Comparison of ENCODE assay signal across 14 cellular contexts in the genomic region with DNA sequence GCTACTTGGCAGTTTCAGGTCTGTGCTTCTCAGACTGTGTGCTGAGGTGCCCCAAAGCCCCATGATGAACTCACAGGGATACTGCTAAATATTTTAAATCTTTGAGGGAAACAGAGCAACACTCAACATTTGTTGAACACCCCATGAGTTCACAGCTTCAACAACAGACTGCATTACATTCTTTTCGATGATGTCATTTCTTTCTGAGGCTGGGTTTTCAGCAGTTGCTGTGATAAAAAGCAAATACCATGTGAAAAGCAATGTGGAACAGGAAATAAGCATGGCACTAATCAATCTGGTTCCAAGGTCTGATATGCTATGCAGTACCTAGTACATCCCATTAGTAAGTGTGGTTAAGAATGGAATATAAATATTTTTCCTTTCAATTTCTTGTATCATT.
DNase-seq lines count a peak whose midpoint lies in the region; ATAC-seq and TF ChIP-seq lines count a peak whose summit lies in the region.
"Had no signal": no experiment of that assay in that cellular context is flagged by ENCODE, and none has a peak within 500 bp of the region (broad histone marks: within the 10 kb centered on the region; RNA-seq: fewer than 3 reads in every experiment).

No MANE protein-coding gene starts in this region.

- peak; percentile 71 for DNase-seq in M059J (ENCODE audit: low read depth)
- no peak for DNase-seq in epithelial cell of prostate (ENCODE audit: low read depth, low spot score)
- peak; percentile 58 for DNase-seq in myocyte (ENCODE audit: low read depth)
- DNase-seq in CD4-positive, alpha-beta T cell = no peak
- DNase-seq in superior temporal gyrus (ENCODE audit: extremely low spot score) = no peak
- no peak for DNase-seq in stimulated activated naive CD8-positive, alpha-beta T cell treated with anti-CD3 and anti-CD28 coated beads, Interleukin-15, Interleukin-2, amounts not matched to agents 100 U/mL and 50 U/mL, for 24 hours
- DNase-seq: activated T-cell treated with anti-CD3 and anti-CD28 coated beads, Interleukin-2, amount 50 U/mL, for 72 hours; stimulated activated CD4-positive, alpha-beta T cell treated with anti-CD3 and anti-CD28 coated beads, Interleukin-4, amount 100 ng/mL, for 24 hours; substantia nigra had no signal

- CTCF ChIA-PET in CD4-positive, alpha-beta T cell (lab: Charles Lee) = no interaction called here

- no peaks in the 10 kb centered on the region for H3K4me1 Mint-ChIP-seq in CD4-positive, alpha-beta T cell (ENCODE audit: low read depth)
- H3K4me1 Mint-ChIP-seq: B cell had no signal

- no peaks in the 10 kb centered on the region for H3K36me3 ChIP-seq in ACC112 (ENCODE audit: insufficient read depth, low read length)

- H3K36me3 Mint-ChIP-seq in CD4-positive, alpha-beta T cell (ENCODE audit: low read depth) = no peaks in the 10 kb centered on the region

- peak overlapping the region; percentile 15; the same call in 1 of the 2 replicates for H3K27ac ChIP-seq in ACC112 (ENCODE audit: low read depth, low read length)
- peak overlapping the region; percentile 27 for H3K27ac ChIP-seq in epithelial cell of prostate
- H3K27ac ChIP-seq in CD4-positive, alpha-beta T cell (ENCODE audit: low read depth, low read length) = no peak overlapping the region
- H3K27ac ChIP-seq: HL-60 had no signal

- H3K9me3 ChIP-seq in CD4-positive, alpha-beta T cell (ENCODE audit: control insufficient read depth, low read length) = no peaks in the 10 kb centered on the region

- H3K4me3 Mint-ChIP-seq in CD4-positive, alpha-beta T cell = no peak overlapping the region
- H3K4me3 Mint-ChIP-seq: activated T-cell treated with anti-CD3 and anti-CD28 coated beads, Interleukin-2, amount 50 U/mL, for 72 hours; B cell; nephron had no signal

- peaks cover 51% of the 10 kb centered on the region for H3K4me1 ChIP-seq in ACC112 (ENCODE audit: control insufficient read depth, insufficient read depth, low read length, unreplicated experiment)

- peaks cover 6% of the 10 kb centered on the region for H3K27me3 Mint-ChIP-seq in CD4-positive, alpha-beta T cell

- H3K4me3 ChIP-seq in ACC112 (ENCODE audit: low read depth, low read length) = no peak overlapping the region

- H3K79me2 ChIP-seq in ACC112 (ENCODE audit: control insufficient read depth, insufficient read depth, low read length, unreplicated experiment) = peaks cover 13% of the 10 kb centered on the region

- H3K27ac Mint-ChIP-seq in CD4-positive, alpha-beta T cell = no peak overlapping the region
- H3K27ac Mint-ChIP-seq: activated T-cell treated with anti-CD3 and anti-CD28 coated beads, Interleukin-2, amount 50 U/mL, for 72 hours; B cell had no signal

- H3K9me3 Mint-ChIP-seq in CD4-positive, alpha-beta T cell = no peaks in the 10 kb centered on the region
- H3K9me3 Mint-ChIP-seq: activated T-cell treated with anti-CD3 and anti-CD28 coated beads, Interleukin-2, amount 50 U/mL, for 72 hours; nephron had no signal

- H3K27me3 ChIP-seq in ACC112 (ENCODE audit: insufficient read depth, low read length) = no peaks in the 10 kb centered on the region
- peaks cover 18% of the 10 kb centered on the region for H3K27me3 ChIP-seq in CD4-positive, alpha-beta T cell (ENCODE audit: control insufficient read depth, insufficient read depth, low read length)

- no peak overlapping the region for H2AFZ ChIP-seq in ACC112 (ENCODE audit: low read length, unreplicated experiment)

- intact Hi-C loops in CD4-positive, alpha-beta T cell (cut with DNase I, micrococcal nuclease) = no loop called here

- POLR2A ChIA-PET in CD4-positive, alpha-beta T cell (lab: Charles Lee) = no interaction called here

- no peak for TF ChIP-seq CTCF in CD4-positive, alpha-beta T cell (IDR thresholded peaks at IDR 0.05)

- no peak for ATAC-seq in CD4-positive, alpha-beta T cell (ENCODE audit: poor library complexity)
- no peak for ATAC-seq in GM18873 (IDR thresholded peaks at IDR 0.05; ENCODE audit: low FRiP score, unreplicated experiment)
- ATAC-seq in stimulated activated naive CD8-positive, alpha-beta T cell treated with anti-CD3 and anti-CD28 coated beads, Interleukin-15, Interleukin-2, amounts not matched to agents 100 U/mL and 50 U/mL, for 24 hours = no peak
- ATAC-seq: activated T-cell treated with anti-CD3 and anti-CD28 coated beads, Interleukin-2, amount 50 U/mL, for 72 hours had no signal

Comparison
In these comparisons a context has a peak if more than half of its experiments do, and no peak if none do; other contexts are left out.
1. DNase-seq: peak in M059J (single experiment) and myocyte (single experiment); none in epithelial cell of prostate (single experiment), CD4-positive, alpha-beta T cell (0 of 10), superior temporal gyrus (single experiment) and stimulated activated naive CD8-positive, alpha-beta T cell treated with anti-CD3 and anti-CD28 coated beads, Interleukin-15, Interleukin-2, amounts not matched to agents 100 U/mL and 50 U/mL, for 24 hours (single experiment).